ENCODE assay signal across 1 cellular context in genomic region chr3:45273681-45274515, GRCh38.
A peak's percentile ranks its signal among the peaks of the same experiment; 100 is the strongest.
TF ChIP-seq lines count a peak whose summit lies in the region.

No MANE protein-coding gene starts in this region.

TF ChIP-seq in K562, 482 proteins besides CTCF, POLR2A, EP300 and RAD21 (continued from another document and continues in another):
- TF ChIP-seq ZNF583 (CRISPR knock-in tag; IDR thresholded peaks at IDR 0.05) (peak; percentile 8; the same call in 1 of the 2 replicates), ELF1 (tag; IDR thresholded peaks at IDR 0.05) (peak; percentile 71), DIDO1 (tag; IDR thresholded peaks at IDR 0.05; ENCODE audit: low read depth) (peak; percentile 61; the same call in 1 of the 2 replicates), SP1 (CRISPR knock-in tag; IDR thresholded peaks at IDR 0.05) (no peak), RNF2 (IDR thresholded peaks at IDR 0.05) (peak; percentile 90), ESRRB (CRISPR knock-in tag; IDR thresholded peaks at IDR 0.05; ENCODE audit: borderline replicate concordance) (no peak; the same call in 1 of the 2 replicates), FIP1L1 (IDR thresholded peaks at IDR 0.05; ENCODE audit: low read depth, low read length, poor library complexity, severe bottlenecking) (no peak), ZNF655 (CRISPR knock-in tag; IDR thresholded peaks at IDR 0.05) (no peak), TRIM24 (IDR thresholded peaks at IDR 0.05) (peak; percentile 94 to 97), ZBTB11 (CRISPR knock-in tag; IDR thresholded peaks at IDR 0.05) (peak in 1 of 3 experiments; percentile 81; a peak in 2 of 6 replicates), LEF1 (IDR thresholded peaks at IDR 0.05) (peak; percentile 99), FOS (IDR thresholded peaks at IDR 0.05; ENCODE audit: extremely low read depth, insufficient read length) (no peak), TCF3 (CRISPR knock-in tag; IDR thresholded peaks at IDR 0.05) (peak; percentile 85), ZNF23 (CRISPR knock-in tag; IDR thresholded peaks at IDR 0.05) (no peak), HEY1 (CRISPR knock-in tag; IDR thresholded peaks at IDR 0.05; ENCODE audit: borderline replicate concordance) (no peak), YBX1 (IDR thresholded peaks at IDR 0.05) (no peak), RB1 (IDR thresholded peaks at IDR 0.05; ENCODE audit: low read depth) (peak; percentile 83; the same call in 1 of the 2 replicates), KDM5B (IDR thresholded peaks at IDR 0.05; ENCODE audit: insufficient replicate concordance, low read depth, low read length) (no peak), SREBF1 (IDR thresholded peaks at IDR 0.05; ENCODE audit: borderline replicate concordance, low read depth, low read length) (no peak), MYBL2 (IDR thresholded peaks at IDR 0.05; ENCODE audit: low read depth) (no peak), MYBL2 (CRISPR knock-in tag; IDR thresholded peaks at IDR 0.05; ENCODE audit: borderline replicate concordance) (no peak), HIVEP1 (CRISPR knock-in tag; IDR thresholded peaks at IDR 0.05) (no peak), NFRKB (IDR thresholded peaks at IDR 0.05; ENCODE audit: low read depth) (peak; percentile 83; the same call in 1 of the 2 replicates), MAFK (IDR thresholded peaks at IDR 0.05; ENCODE audit: low read length) (peak; percentile 98), ELF4 (CRISPR knock-in tag; IDR thresholded peaks at IDR 0.05) (0 out of 2 replicates have a peak, but pooled peaks have one; percentile 65), LCOR (CRISPR knock-in tag; IDR thresholded peaks at IDR 0.05) (peak; percentile 84; the same call in 1 of the 2 replicates), MAFG (tag; conservative IDR thresholded peaks at IDR 0.05) (peak; percentile 99), ZNF740 (CRISPR knock-in tag; IDR thresholded peaks at IDR 0.05) (no peak), ZNF740 (tag; IDR thresholded peaks at IDR 0.05) (peak in 1 of 2 experiments; percentile 75; a peak in 1 of 4 replicates), NR4A1 (CRISPR knock-in tag; IDR thresholded peaks at IDR 0.05) (no peak), NR4A1 (tag; IDR thresholded peaks at IDR 0.05) (peak; percentile 80), RBFOX2 (IDR thresholded peaks at IDR 0.05; ENCODE audit: low read depth, low read length) (no peak)
- TF ChIP-seq, protein P1, sequence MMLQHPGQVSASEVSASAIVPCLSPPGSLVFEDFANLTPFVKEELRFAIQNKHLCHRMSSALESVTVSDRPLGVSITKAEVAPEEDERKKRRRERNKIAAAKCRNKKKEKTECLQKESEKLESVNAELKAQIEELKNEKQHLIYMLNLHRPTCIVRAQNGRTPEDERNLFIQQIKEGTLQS (IDR thresholded peaks at IDR 0.05) = peak; percentile 83
- TF ChIP-seq, protein P1 (CRISPR knock-in tag; conservative IDR thresholded peaks at IDR 0.05) = 0 out of 2 replicates have a peak, but pooled peaks have one; percentile 32
- TF ChIP-seq, protein P2, sequence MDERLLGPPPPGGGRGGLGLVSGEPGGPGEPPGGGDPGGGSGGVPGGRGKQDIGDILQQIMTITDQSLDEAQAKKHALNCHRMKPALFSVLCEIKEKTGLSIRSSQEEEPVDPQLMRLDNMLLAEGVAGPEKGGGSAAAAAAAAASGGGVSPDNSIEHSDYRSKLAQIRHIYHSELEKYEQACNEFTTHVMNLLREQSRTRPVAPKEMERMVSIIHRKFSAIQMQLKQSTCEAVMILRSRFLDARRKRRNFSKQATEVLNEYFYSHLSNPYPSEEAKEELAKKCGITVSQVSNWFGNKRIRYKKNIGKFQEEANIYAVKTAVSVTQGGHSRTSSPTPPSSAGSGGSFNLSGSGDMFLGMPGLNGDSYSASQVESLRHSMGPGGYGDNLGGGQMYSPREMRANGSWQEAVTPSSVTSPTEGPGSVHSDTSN (CRISPR knock-in tag; IDR thresholded peaks at IDR 0.05; ENCODE audit: low read depth) = no peak
- TF ChIP-seq, protein P2 (tag; conservative IDR thresholded peaks at IDR 0.05; ENCODE audit: low read depth) = peak; percentile 90
- TF ChIP-seq, protein P3, sequence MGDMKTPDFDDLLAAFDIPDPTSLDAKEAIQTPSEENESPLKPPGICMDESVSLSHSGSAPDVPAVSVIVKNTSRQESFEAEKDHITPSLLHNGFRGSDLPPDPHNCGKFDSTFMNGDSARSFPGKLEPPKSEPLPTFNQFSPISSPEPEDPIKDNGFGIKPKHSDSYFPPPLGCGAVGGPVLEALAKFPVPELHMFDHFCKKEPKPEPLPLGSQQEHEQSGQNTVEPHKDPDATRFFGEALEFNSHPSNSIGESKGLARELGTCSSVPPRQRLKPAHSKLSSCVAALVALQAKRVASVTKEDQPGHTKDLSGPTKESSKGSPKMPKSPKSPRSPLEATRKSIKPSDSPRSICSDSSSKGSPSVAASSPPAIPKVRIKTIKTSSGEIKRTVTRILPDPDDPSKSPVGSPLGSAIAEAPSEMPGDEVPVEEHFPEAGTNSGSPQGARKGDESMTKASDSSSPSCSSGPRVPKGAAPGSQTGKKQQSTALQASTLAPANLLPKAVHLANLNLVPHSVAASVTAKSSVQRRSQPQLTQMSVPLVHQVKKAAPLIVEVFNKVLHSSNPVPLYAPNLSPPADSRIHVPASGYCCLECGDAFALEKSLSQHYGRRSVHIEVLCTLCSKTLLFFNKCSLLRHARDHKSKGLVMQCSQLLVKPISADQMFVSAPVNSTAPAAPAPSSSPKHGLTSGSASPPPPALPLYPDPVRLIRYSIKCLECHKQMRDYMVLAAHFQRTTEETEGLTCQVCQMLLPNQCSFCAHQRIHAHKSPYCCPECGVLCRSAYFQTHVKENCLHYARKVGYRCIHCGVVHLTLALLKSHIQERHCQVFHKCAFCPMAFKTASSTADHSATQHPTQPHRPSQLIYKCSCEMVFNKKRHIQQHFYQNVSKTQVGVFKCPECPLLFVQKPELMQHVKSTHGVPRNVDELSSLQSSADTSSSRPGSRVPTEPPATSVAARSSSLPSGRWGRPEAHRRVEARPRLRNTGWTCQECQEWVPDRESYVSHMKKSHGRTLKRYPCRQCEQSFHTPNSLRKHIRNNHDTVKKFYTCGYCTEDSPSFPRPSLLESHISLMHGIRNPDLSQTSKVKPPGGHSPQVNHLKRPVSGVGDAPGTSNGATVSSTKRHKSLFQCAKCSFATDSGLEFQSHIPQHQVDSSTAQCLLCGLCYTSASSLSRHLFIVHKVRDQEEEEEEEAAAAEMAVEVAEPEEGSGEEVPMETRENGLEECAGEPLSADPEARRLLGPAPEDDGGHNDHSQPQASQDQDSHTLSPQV (IDR thresholded peaks at IDR 0.05) = peak; percentile 99
- TF ChIP-seq, protein P4, sequence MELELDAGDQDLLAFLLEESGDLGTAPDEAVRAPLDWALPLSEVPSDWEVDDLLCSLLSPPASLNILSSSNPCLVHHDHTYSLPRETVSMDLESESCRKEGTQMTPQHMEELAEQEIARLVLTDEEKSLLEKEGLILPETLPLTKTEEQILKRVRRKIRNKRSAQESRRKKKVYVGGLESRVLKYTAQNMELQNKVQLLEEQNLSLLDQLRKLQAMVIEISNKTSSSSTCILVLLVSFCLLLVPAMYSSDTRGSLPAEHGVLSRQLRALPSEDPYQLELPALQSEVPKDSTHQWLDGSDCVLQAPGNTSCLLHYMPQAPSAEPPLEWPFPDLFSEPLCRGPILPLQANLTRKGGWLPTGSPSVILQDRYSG (tag; conservative IDR thresholded peaks at IDR 0.05; ENCODE audit: low read depth) = peak; percentile 92
- TF ChIP-seq, protein P5, sequence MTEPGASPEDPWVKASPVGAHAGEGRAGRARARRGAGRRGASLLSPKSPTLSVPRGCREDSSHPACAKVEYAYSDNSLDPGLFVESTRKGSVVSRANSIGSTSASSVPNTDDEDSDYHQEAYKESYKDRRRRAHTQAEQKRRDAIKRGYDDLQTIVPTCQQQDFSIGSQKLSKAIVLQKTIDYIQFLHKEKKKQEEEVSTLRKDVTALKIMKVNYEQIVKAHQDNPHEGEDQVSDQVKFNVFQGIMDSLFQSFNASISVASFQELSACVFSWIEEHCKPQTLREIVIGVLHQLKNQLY (CRISPR knock-in tag; conservative IDR thresholded peaks at IDR 0.05) = no peak
